ENCODE assay signal across 36 cellular contexts in genomic region chr15:63008333-63009049, GRCh38.
"Had no signal": no experiment of that assay in that cellular context is flagged by ENCODE, and none has a peak within 500 bp of the region (broad histone marks: within the 10 kb centered on the region; RNA-seq: fewer than 3 reads in every experiment).

No MANE protein-coding gene starts in this region.

- H3K27ac Mint-ChIP-seq: activated CD4-positive, alpha-beta T cell treated with anti-CD3 and anti-CD28 coated beads, Interleukin-2, amount 10 ng/mL, durations not matched to agents 24 days and 14 days; activated CD8-positive, alpha-beta T cell treated with anti-CD3 and anti-CD28 coated beads for 36 hours; activated naive CD8-positive, alpha-beta T cell treated with anti-CD3 and anti-CD28 coated beads, Interleukin-2, amount 10 ng/mL, durations not matched to agents 7 days and 5 days; activated T-cell treated with anti-CD3 and anti-CD28 coated beads, Interleukin-2, amount 50 U/mL, for 72 hours; activated T-helper 17 cell treated with anti-CD3 and anti-CD28 coated beads, Interleukin-2, amount 50 U/mL, for 72 hours had no signal

- H3K4me1 Mint-ChIP-seq: activated CD4-positive, alpha-beta T cell treated with anti-CD3 and anti-CD28 coated beads, Interleukin-2, amount 10 ng/mL, durations not matched to agents 24 days and 14 days; activated naive CD8-positive, alpha-beta T cell treated with anti-CD3 and anti-CD28 coated beads, Interleukin-2, amount 10 ng/mL, durations not matched to agents 7 days and 5 days; activated T-helper 17 cell treated with anti-CD3 and anti-CD28 coated beads, Interleukin-2, amount 50 U/mL, for 72 hours had no signal

- H3K4me3 ChIP-seq: adrenal gland, body of pancreas, breast epithelium, Peyer's patch, SJSA1 had no signal

- H3K27me3 ChIP-seq: adrenal gland, body of pancreas, breast epithelium, Peyer's patch, SJSA1 had no signal

- ATAC-seq: activated CD8-positive, alpha-beta T cell treated with anti-CD3 and anti-CD28 coated beads for 36 hours; activated T-cell treated with anti-CD3 and anti-CD28 coated beads, Interleukin-2, amount 50 U/mL, for 72 hours; activated T-helper 17 cell treated with anti-CD3 and anti-CD28 coated beads, Interleukin-2, amount 50 U/mL, for 72 hours; body of pancreas; PC-3 had no signal

- H3K4me1 ChIP-seq: adrenal gland, breast epithelium, Peyer's patch had no signal

- H3K4me3 Mint-ChIP-seq: activated CD4-positive, alpha-beta T cell treated with anti-CD3 and anti-CD28 coated beads, Interleukin-2, amount 10 ng/mL, durations not matched to agents 24 days and 14 days; activated CD8-positive, alpha-beta T cell treated with anti-CD3 and anti-CD28 coated beads for 36 hours; activated naive CD8-positive, alpha-beta T cell treated with anti-CD3 and anti-CD28 coated beads, Interleukin-2, amount 10 ng/mL, durations not matched to agents 7 days and 5 days; activated T-cell treated with anti-CD3 and anti-CD28 coated beads, Interleukin-2, amount 50 U/mL, for 72 hours; activated T-helper 17 cell treated with anti-CD3 and anti-CD28 coated beads, Interleukin-2, amount 50 U/mL, for 72 hours had no signal

- H3K36me3 ChIP-seq: adrenal gland, breast epithelium, Peyer's patch, SJSA1, WERI-Rb-1 had no signal

- H3K9me3 Mint-ChIP-seq: activated CD4-positive, alpha-beta T cell treated with anti-CD3 and anti-CD28 coated beads, Interleukin-2, amount 10 ng/mL, durations not matched to agents 24 days and 14 days; activated CD8-positive, alpha-beta T cell treated with anti-CD3 and anti-CD28 coated beads for 36 hours; activated naive CD8-positive, alpha-beta T cell treated with anti-CD3 and anti-CD28 coated beads, Interleukin-2, amount 10 ng/mL, durations not matched to agents 7 days and 5 days; activated T-cell treated with anti-CD3 and anti-CD28 coated beads, Interleukin-2, amount 50 U/mL, for 72 hours; activated T-helper 17 cell treated with anti-CD3 and anti-CD28 coated beads, Interleukin-2, amount 50 U/mL, for 72 hours had no signal

- H3K27ac ChIP-seq: adrenal gland, body of pancreas, breast epithelium, Peyer's patch, SJSA1, WERI-Rb-1 had no signal

- H3K27me3 Mint-ChIP-seq: activated CD4-positive, alpha-beta T cell treated with anti-CD3 and anti-CD28 coated beads, Interleukin-2, amount 10 ng/mL, durations not matched to agents 24 days and 14 days; activated CD8-positive, alpha-beta T cell treated with anti-CD3 and anti-CD28 coated beads for 36 hours; activated T-helper 17 cell treated with anti-CD3 and anti-CD28 coated beads, Interleukin-2, amount 50 U/mL, for 72 hours had no signal

- FAIRE-seq: astrocyte had no signal

- H3K9me3 ChIP-seq: adrenal gland, body of pancreas, breast epithelium, Peyer's patch, SJSA1, SK-N-SH had no signal

- H3K9ac ChIP-seq: SK-N-SH had no signal

- DNase-seq: activated CD4-positive, alpha-beta T cell treated with anti-CD3 and anti-CD28 coated beads for 1 hour; activated CD4-positive, alpha-beta T cell treated with anti-CD3 and anti-CD28 coated beads, Interleukin-2, amount 10 ng/mL, durations not matched to agents 24 days and 14 days; activated CD4-positive, alpha-beta T cell treated with anti-CD3 and anti-CD28 coated beads, Interleukin-2, amount 50 U/mL, for 4 hours; activated CD4-positive, CD25-positive, alpha-beta regulatory T cell; activated CD8-positive, alpha-beta T cell treated with anti-CD3 and anti-CD28 coated beads for 36 hours; activated effector memory CD4-positive, alpha-beta T cell treated with anti-CD3 and anti-CD28 coated beads, Interleukin-2, amount 50 U/mL, for 16 hours; activated naive CD4-positive, alpha-beta T cell; activated naive CD4-positive, alpha-beta T cell treated with anti-CD3 and anti-CD28 coated beads, Interleukin-2, amount 50 U/mL, for 16 hours; activated naive CD8-positive, alpha-beta T cell treated with anti-CD3 and anti-CD28 coated beads, Interleukin-2, amount 10 ng/mL, durations not matched to agents 7 days and 5 days; activated T-cell treated with anti-CD3 and anti-CD28 coated beads, Interleukin-2, amount 50 U/mL, for 1 hour; activated T-cell treated with anti-CD3 and anti-CD28 coated beads, Interleukin-2, amount 50 U/mL, for 72 hours; adrenal gland; body of pancreas; caudate nucleus; cerebellar nuclear complex; MM.1S; MV-4-11; NCI-H1092; NCI-H1436 treated with DMSO at 0.1 percent for 48 hours; NCI-H1694 treated with DMSO at 0.1 percent for 48 hours; NCI-H2029; NCI-H345; NCI-H524 treated with DMSO at 0.1 percent for 48 hours; NCI-H748 treated with DMSO at 0.1 percent for 48 hours; NK-92 treated with Interleukin-12 subunit alpha and Interleukin-12 subunit beta, amount 100 ng/mL, for 24 hours; PC-3; RPMI8226; SHP77 treated with DMSO at 0.1 percent for 48 hours; SK-N-SH; T1000; WERI-Rb-1 had no signal

- H3K36me3 Mint-ChIP-seq: activated naive CD8-positive, alpha-beta T cell treated with anti-CD3 and anti-CD28 coated beads, Interleukin-2, amount 10 ng/mL, durations not matched to agents 7 days and 5 days had no signal

- H3K4me2 ChIP-seq: SK-N-SH had no signal
